ENCODE assay signal across 7 cellular contexts in the genomic region with DNA sequence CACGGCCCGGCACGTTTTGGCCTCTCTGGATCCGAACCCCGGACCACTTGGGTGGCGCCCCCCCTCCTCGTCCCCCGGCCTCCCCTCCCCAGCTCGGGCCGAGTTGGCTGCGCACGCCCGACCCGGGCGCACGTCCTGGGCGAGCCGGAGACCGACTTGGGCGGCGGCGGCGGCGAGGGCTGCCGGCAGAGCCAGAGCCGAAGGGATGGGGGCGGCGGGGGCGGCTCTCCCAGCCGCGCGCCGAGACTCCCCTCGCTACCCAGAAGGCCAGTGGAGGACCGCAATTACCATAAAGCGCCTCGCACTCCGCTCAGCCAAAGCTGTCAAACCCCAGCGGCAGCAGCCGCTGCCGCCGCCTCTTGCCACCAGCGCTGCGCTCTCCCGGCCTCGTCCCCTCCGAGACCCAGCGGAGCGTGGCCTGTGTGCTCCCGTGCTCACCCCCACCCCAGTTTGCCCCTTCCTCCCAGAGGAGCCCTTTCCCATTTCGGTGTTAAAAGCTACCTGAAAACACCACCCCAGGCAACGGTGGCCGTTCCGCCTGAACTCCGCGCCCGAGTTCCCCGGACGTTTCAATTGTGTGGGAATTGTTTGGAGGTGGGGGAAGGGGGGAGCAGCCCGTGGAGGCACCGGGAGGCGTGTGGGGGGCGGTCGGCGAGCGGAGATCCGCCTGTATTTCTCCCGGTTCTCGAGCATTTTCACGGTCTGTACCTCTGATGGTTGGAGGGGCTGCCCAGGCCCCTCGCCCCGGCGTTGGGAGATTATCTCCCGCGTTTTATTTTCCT. TPM values are rescaled to one million over a fixed set of nuclear protein-coding genes. Genes with fewer than 3 reads are reported as not detected.
DNase-seq lines count a peak whose midpoint lies in the region; ATAC-seq and TF ChIP-seq lines count a peak whose summit lies in the region.

No MANE protein-coding gene starts in this region.

- peak overlapping the region; percentile 39 for H3K4me3 ChIP-seq in HFF-Myc (replicated peaks; ENCODE audit: low read depth, low read length)
- peak overlapping the region; percentile 90 for H3K4me3 ChIP-seq in OCI-LY7 (ENCODE audit: low read depth, low read length, poor library complexity, severe bottlenecking)
- H3K4me3 ChIP-seq in hepatocyte, result peak overlapping the region; percentile 86
- H3K4me3 ChIP-seq in sigmoid colon, result peak overlapping the region; percentile 56 to 80 (median 69)

- H3K4me1 Mint-ChIP-seq in activated naive CD8-positive, alpha-beta T cell treated with anti-CD3 and anti-CD28 coated beads, Interleukin-2, amount 10 ng/mL, durations not matched to agents 7 days and 5 days, result peaks cover 16% of the 10 kb centered on the region

- H3K27ac Mint-ChIP-seq in activated naive CD8-positive, alpha-beta T cell treated with anti-CD3 and anti-CD28 coated beads, Interleukin-2, amount 10 ng/mL, durations not matched to agents 7 days and 5 days, result peak overlapping the region; percentile 89

- H3K4me3 Mint-ChIP-seq in activated naive CD8-positive, alpha-beta T cell treated with anti-CD3 and anti-CD28 coated beads, Interleukin-2, amount 10 ng/mL, durations not matched to agents 7 days and 5 days, result peak overlapping the region; percentile 87

- no peaks in the 10 kb centered on the region for H3K9me3 Mint-ChIP-seq in activated naive CD8-positive, alpha-beta T cell treated with anti-CD3 and anti-CD28 coated beads, Interleukin-2, amount 10 ng/mL, durations not matched to agents 7 days and 5 days

- intact Hi-C loops in OCI-LY7 (cut with micrococcal nuclease; ENCODE audit: unreplicated experiment) (loop anchor here (1.0 to 10.0 kb wide), 6 partner anchors 28 to 334 kb away; no protein-coding TSS in a partner anchor), sigmoid colon (cut with DNase I) (loop anchor here (2.0 to 10.0 kb wide), 3 partner anchors 70 to 191 kb away; no protein-coding TSS in a partner anchor)

- H3K4me2 ChIP-seq in OCI-LY7 (ENCODE audit: low read length) (peak overlapping the region; percentile 96), hepatocyte (peak overlapping the region; percentile 99)

- 16% methylated on average over 53 of the region's 75 CpGs for WGBS in hepatocyte (ENCODE audit: low lambda C conversion rate, missing lambda C conversion rate)
- WGBS in sigmoid colon, 2 donors, result 0% methylated on average over 75 of the region's 75 CpGs

- H3K36me3 Mint-ChIP-seq in activated naive CD8-positive, alpha-beta T cell treated with anti-CD3 and anti-CD28 coated beads, Interleukin-2, amount 10 ng/mL, durations not matched to agents 7 days and 5 days, result peaks cover 4% of the 10 kb centered on the region

- TF ChIP-seq POLR2A in sigmoid colon (IDR thresholded peaks at IDR 0.05), result peak; percentile 21 to 35

- H3K27ac ChIP-seq in OCI-LY7 (ENCODE audit: low read depth, low read length, poor library complexity, severe bottlenecking) (peak overlapping the region; percentile 99), hepatocyte (peak overlapping the region; percentile 88), sigmoid colon (peak overlapping the region; percentile 87 to 96 (median 92))

- 0 out of 2 replicates have a peak, but pooled peaks cover 4% of the 10 kb centered on the region for H3K36me3 ChIP-seq in OCI-LY7 (ENCODE audit: insufficient read depth, low read length)
- no peaks in the 10 kb centered on the region for H3K36me3 ChIP-seq in hepatocyte (replicated peaks; ENCODE audit: insufficient read depth, low read depth)
- no peaks in the 10 kb centered on the region for H3K36me3 ChIP-seq in sigmoid colon

- no peak for TF ChIP-seq EP300 in sigmoid colon (IDR thresholded peaks at IDR 0.05)

- TF ChIP-seq CTCF in HFF-Myc (IDR thresholded peaks at IDR 0.05; ENCODE audit: low read depth, low read length, missing control alignments) (no peak), OCI-LY7 (conservative IDR thresholded peaks at IDR 0.05; ENCODE audit: low read length) (no peak), hepatocyte (IDR thresholded peaks at IDR 0.05; ENCODE audit: poor library complexity) (no peak), sigmoid colon (IDR thresholded peaks at IDR 0.05) (no peak)

- ATAC-seq in activated naive CD8-positive, alpha-beta T cell treated with anti-CD3 and anti-CD28 coated beads, Interleukin-2, amount 10 ng/mL, durations not matched to agents 7 days and 5 days (ENCODE audit: low read depth), result peak; percentile 31
- no peak for ATAC-seq in HG02852 (IDR thresholded peaks at IDR 0.05; ENCODE audit: unreplicated experiment)

- H3K79me2 ChIP-seq in OCI-LY7 (ENCODE audit: insufficient read depth, low read depth, low read length), result peaks cover 28% of the 10 kb centered on the region; the same call in 1 of the 2 replicates
- peaks cover 41% of the 10 kb centered on the region for H3K79me2 ChIP-seq in hepatocyte

- H2AFZ ChIP-seq in OCI-LY7 (ENCODE audit: low read length), result no peak overlapping the region
- H2AFZ ChIP-seq in hepatocyte, result peak overlapping the region; percentile 29

- POLR2A ChIA-PET in OCI-LY7 (lab: Charles Lee), result interaction anchor here (0.6 to 4.9 kb wide), 9 partner anchors 16 to 80 kb away, joined by 3 to 55 read pairs (median 4); no protein-coding TSS in a partner anchor
- POLR2A ChIA-PET in activated naive CD8-positive, alpha-beta T cell treated with anti-CD3 and anti-CD28 coated beads, Interleukin-2, amount 10 ng/mL, durations not matched to agents 7 days and 5 days (lab: Charles Lee), result interaction anchor here (0.6 to 4.2 kb wide), 17 partner anchors 9 to 323 kb away, joined by 3 to 71 read pairs (median 6); no protein-coding TSS in a partner anchor

- no peaks in the 10 kb centered on the region for H3K27me3 Mint-ChIP-seq in activated naive CD8-positive, alpha-beta T cell treated with anti-CD3 and anti-CD28 coated beads, Interleukin-2, amount 10 ng/mL, durations not matched to agents 7 days and 5 days

- no TSS peak for BruUV-seq in OCI-LY7 (replicated peaks; lab: Mats Ljungman, UMichigan)

- CTCF ChIA-PET in OCI-LY7 (lab: Charles Lee; ENCODE audit: unreplicated experiment), result interaction anchor here (0.8 to 1.6 kb wide), 2 partner anchors 12 to 70 kb away, joined by 3 to 4 read pairs; no protein-coding TSS in a partner anchor

- H3K27me3 ChIP-seq in hepatocyte, result peaks cover 57% of the 10 kb centered on the region
- H3K27me3 ChIP-seq in sigmoid colon, result peaks cover 0 to 21% (median 0%) of the 10 kb centered on the region in 3 donors

- DNase-seq in GDM1 (lab: John Stamatoyannopoulos, UW), result peak; percentile 50
- no peak for DNase-seq in HFF-Myc (ENCODE audit: extremely low read depth, low read depth)
- DNase-seq in OCI-LY7 (ENCODE audit: low spot score), result peak; percentile 80
- DNase-seq in activated naive CD8-positive, alpha-beta T cell treated with anti-CD3 and anti-CD28 coated beads, Interleukin-2, amount 10 ng/mL, durations not matched to agents 7 days and 5 days, result peak; percentile 79
- DNase-seq in hepatocyte (ENCODE audit: low spot score), result peak; percentile 83
- no peak for DNase-seq in sigmoid colon

- H3K9me3 ChIP-seq in OCI-LY7 (ENCODE audit: low read length) (no peaks in the 10 kb centered on the region), hepatocyte (ENCODE audit: low read depth) (no peaks in the 10 kb centered on the region), sigmoid colon (no peaks in the 10 kb centered on the region)

- H3K9me2 ChIP-seq in OCI-LY7 (ENCODE audit: insufficient read depth, low read length) (no peaks in the 10 kb centered on the region), hepatocyte (replicated peaks; ENCODE audit: insufficient read depth) (no peaks in the 10 kb centered on the region)

- H3K4me1 ChIP-seq in OCI-LY7 (ENCODE audit: insufficient read depth, low read length, poor library complexity, severe bottlenecking) (peaks cover 52% of the 10 kb centered on the region), hepatocyte (ENCODE audit: insufficient read depth) (peaks cover 46% of the 10 kb centered on the region), sigmoid colon (peaks cover 0 to 80% (median 21%) of the 10 kb centered on the region in 4 donors)

- H4K20me1 ChIP-seq in OCI-LY7 (ENCODE audit: insufficient read depth, low read length) (0 out of 2 replicates have a peak, but pooled peaks cover 8% of the 10 kb centered on the region), hepatocyte (ENCODE audit: insufficient read depth, poor library complexity, severe bottlenecking) (peaks cover 23% of the 10 kb centered on the region)

RNA-seq across cellular contexts. Expression of gene BCOR, which starts 0.7 kb away (rescaled TPM):
- 55.6 and 64.3 TPM in 2 replicates for total RNA-seq in OCI-LY7 (2014; rRNA removed; shearing (Covaris generic))
- total RNA-seq in OCI-LY7 (2022), result 48.0 and 52.2 TPM in 2 replicates
- total RNA-seq in activated naive CD8-positive, alpha-beta T cell treated with anti-CD3 and anti-CD28 coated beads, Interleukin-2, amount 10 ng/mL, durations not matched to agents 7 days and 5 days, result 10 to 100 TPM; 44.7 to 46.4 TPM
- 22.7 and 22.9 TPM in 2 replicates for total RNA-seq in hepatocyte
- polyA plus RNA-seq in hepatocyte, result 13.6 and 15.3 TPM in 2 replicates
- 10 to 100 TPM; 15.8 to 31.6 (median 23.0) TPM for total RNA-seq in sigmoid colon
- 10 to 100 TPM in 1 of 3 donors, 1 to 10 TPM in 2; 3.5 to 11.5 (median 3.6) TPM for polyA plus RNA-seq in sigmoid colon

Comparison
In these comparisons a context has a peak if more than half of its experiments do, and no peak if none do; other contexts are left out.
1. DNase-seq: peak in GDM1 (single experiment), OCI-LY7 (single experiment), activated naive CD8-positive, alpha-beta T cell treated with anti-CD3 and anti-CD28 coated beads, Interleukin-2, amount 10 ng/mL, durations not matched to agents 7 days and 5 days (single experiment) and hepatocyte (single experiment); none in HFF-Myc (single experiment) and sigmoid colon (single experiment).
2. H3K4me3 ChIP-seq: peak in every context shown above with its lines; median percentile 90 in OCI-LY7; 86 in hepatocyte; 69 in sigmoid colon; 39 in HFF-Myc.
3. Peak in every context shown above with its lines, with median percentiles within 50 percentile points of each other: H3K27ac ChIP-seq.